Comparison of ENCODE assay signal across 14 cellular contexts in the genomic region with DNA sequence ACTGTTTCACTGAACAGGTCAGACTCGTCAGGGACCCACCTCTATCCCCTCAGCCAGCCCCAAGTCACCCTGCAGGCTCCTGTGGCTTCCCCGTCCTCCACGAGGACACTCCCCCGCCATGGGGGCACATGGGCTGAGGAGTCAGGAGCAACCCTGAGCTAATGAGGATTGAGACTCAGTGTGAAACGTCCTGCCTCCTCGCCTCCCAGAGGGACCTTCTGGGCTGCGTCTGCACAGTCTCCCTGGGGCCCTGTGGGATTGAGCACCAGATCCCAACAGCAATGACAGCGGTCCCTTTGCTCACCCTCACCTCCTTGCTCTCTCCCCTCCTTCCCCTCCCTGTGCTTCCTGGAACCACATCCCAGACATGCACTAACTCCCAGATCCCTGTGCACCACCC. TPM values are rescaled to one million over a fixed set of nuclear protein-coding genes. Genes with fewer than 3 reads are reported as not detected.
DNase-seq lines count a peak whose midpoint lies in the region; ATAC-seq, FAIRE-seq and TF ChIP-seq lines count a peak whose summit lies in the region.
"Had no signal": no experiment of that assay in that cellular context is flagged by ENCODE, and none has a peak within 500 bp of the region (broad histone marks: within the 10 kb centered on the region; RNA-seq: fewer than 3 reads in every experiment).

No MANE protein-coding gene starts in this region.

- H2BK5ac ChIP-seq in H1 (ENCODE audit: low read depth, low read length): peak overlapping the region; percentile 44; the same call in 1 of the 2 replicates

- H2BK20ac ChIP-seq in H1 (ENCODE audit: low read length): no peak overlapping the region

- no peaks in the 10 kb centered on the region for H3K36me3 Mint-ChIP-seq in neural crest cell (ENCODE audit: low read depth)
- H3K36me3 Mint-ChIP-seq: CD8-positive, alpha-beta memory T cell; IgD-negative memory B cell had no signal

- H3K4me1 ChIP-seq in H1 (replicated peaks in 1 of 4; ENCODE audit: control insufficient read depth in 3 of 4, insufficient read depth in 4 of 4, low read length in 3 of 4): peaks cover 0 to 4% (median 0%) of the 10 kb centered on the region in 4 experiments; a peak in 1 of 7 replicates
- H3K4me1 ChIP-seq: BE2C, Caco-2 had no signal

- TF ChIP-seq EP300 in H1 (IDR thresholded peaks at IDR 0.05; ENCODE audit: borderline replicate concordance in 1 of 2, low read depth in 2 of 2, low read length in 2 of 2): no peak

- H2BK12ac ChIP-seq in H1 (ENCODE audit: low read depth, low read length): 0 out of 2 replicates have a peak overlapping the region, but pooled peaks have one; percentile 27

- peak overlapping the region; percentile 72; the same call in 1 of the 2 replicates for H2AFZ ChIP-seq in H1 (ENCODE audit: low read length)

- H3K79me1 ChIP-seq in H1 (ENCODE audit: low read depth, low read length): no peaks in the 10 kb centered on the region

- peak; percentile 71 for DNase-seq in D341Med (ENCODE audit: low spot score)
- peak; percentile 30 for DNase-seq in NB4 (ENCODE audit: low read depth)
- DNase-seq in H1 (ENCODE audit: low read depth in 1 of 2, low spot score in 2 of 2): no peak
- DNase-seq in neural crest cell (ENCODE audit: low read depth, low spot score): no peak
- no peak for DNase-seq in foreskin fibroblast
- DNase-seq in stimulated activated CD4-positive, alpha-beta T cell treated with anti-CD3 and anti-CD28 coated beads, Interleukin-4, amount 100 ng/mL, for 1 hour: no peak
- no peak for DNase-seq in activated effector memory CD4-positive, alpha-beta T cell treated with Interleukin-2 at 50 U/mL for 16 hours
- DNase-seq: BE2C; Caco-2; CD8-positive, alpha-beta memory T cell; H9 had no signal

- H3K79me2 ChIP-seq in H1 (ENCODE audit: control insufficient read depth in 1 of 2, insufficient read depth in 2 of 2, low read length in 2 of 2): no peaks in the 10 kb centered on the region

- TF ChIP-seq RAD21 in H1 (IDR thresholded peaks at IDR 0.05 in 1 of 2, conservative IDR thresholded peaks at IDR 0.05 in 1 of 2; ENCODE audit: low read depth in 2 of 2, low read length in 2 of 2): no peak

- TF ChIP-seq CTCF in NB4 (IDR thresholded peaks at IDR 0.05; ENCODE audit: low read depth, low read length) (no peak), H1 (IDR thresholded peaks at IDR 0.05; ENCODE audit: control extremely low read depth in 1 of 3, insufficient read depth in 1 of 3, low read depth in 1 of 3, low read length in 3 of 3) (no peak), neural crest cell (conservative IDR thresholded peaks at IDR 0.05) (no peak), foreskin fibroblast (IDR thresholded peaks at IDR 0.05; ENCODE audit: low read depth, low read length) (no peak)

- 78% methylated on average over 8 of the region's 8 CpGs; no CpG with 5 or more reads in 1 of the 2 experiments for WGBS in H1 (ENCODE audit: extremely low coverage in 1 of 2, insufficient coverage in 1 of 2, insufficient read length in 1 of 2, insufficient replicate concordance in 2 of 2, low coverage in 1 of 2, low lambda C conversion rate in 2 of 2, missing lambda C conversion rate in 1 of 2), 2 experiments

- POLR2A ChIA-PET in H1 (lab: Charles Lee; ENCODE audit: partially characterized antibody): interaction anchor here (1.2 kb wide), 1 partner anchor 18 kb away, joined by 3 read pairs; no protein-coding TSS in a partner anchor

- H2AK5ac ChIP-seq in H1 (ENCODE audit: low read depth, low read length): no peak overlapping the region

- H3K4me1 Mint-ChIP-seq in neural crest cell: no peaks in the 10 kb centered on the region
- H3K4me1 Mint-ChIP-seq: CD8-positive, alpha-beta memory T cell had no signal

- H3K14ac ChIP-seq in H1 (ENCODE audit: insufficient read length): no peak overlapping the region

- no peaks in the 10 kb centered on the region for H3K27me3 ChIP-seq in H1 (replicated peaks in 1 of 4; ENCODE audit: control insufficient read depth in 3 of 4, extremely low read depth in 1 of 4, insufficient read depth in 3 of 4, low read length in 3 of 4)
- H3K27me3 ChIP-seq: BE2C had no signal

- no peak overlapping the region for H4K91ac ChIP-seq in H1 (replicated peaks; ENCODE audit: insufficient read length, low read length)

- H4K20me1 ChIP-seq in H1 (replicated peaks in 1 of 2; ENCODE audit: control insufficient read depth in 1 of 2, insufficient read depth in 2 of 2, low read length in 2 of 2): no peaks in the 10 kb centered on the region

- no peak overlapping the region; the same call in 1 of the 2 replicates for H3K18ac ChIP-seq in H1 (ENCODE audit: extremely low read depth, low read length)

- CTCF ChIA-PET in H1 (lab: Charles Lee; ENCODE audit: partially characterized antibody): no interaction called here

- H3K4me3 ChIP-seq in NB4 (ENCODE audit: low read depth, low read length): no peak overlapping the region
- H3K4me3 ChIP-seq in H1 (ENCODE audit: extremely low read depth in 1 of 4, insufficient read depth in 2 of 4, low read depth in 3 of 4, low read length in 4 of 4): no peak overlapping the region
- H3K4me3 ChIP-seq in foreskin fibroblast (ENCODE audit: low read depth in 1 of 2, low read length in 2 of 2): no peak overlapping the region

- TF ChIP-seq POLR2A in NB4 (IDR thresholded peaks at IDR 0.05; ENCODE audit: extremely low read depth, insufficient read length) (no peak), H1 (IDR thresholded peaks at IDR 0.05; ENCODE audit: control extremely low read depth in 1 of 2, low read depth in 2 of 2, low read length in 2 of 2) (no peak)

- H2BK120ac ChIP-seq in H1 (replicated peaks; ENCODE audit: low read depth, low read length): no peak overlapping the region

- no peaks in the 10 kb centered on the region for H3K9me3 ChIP-seq in H1 (ENCODE audit: insufficient read depth in 2 of 2, low read depth in 1 of 2, low read length in 1 of 2)
- H3K9me3 ChIP-seq: BE2C, Caco-2 had no signal

- no peak for ATAC-seq in esophagus mucosa

- peak overlapping the region; percentile 19 for H3K27ac Mint-ChIP-seq in neural crest cell (ENCODE audit: unreplicated experiment)
- H3K27ac Mint-ChIP-seq: CD8-positive, alpha-beta memory T cell; IgD-negative memory B cell had no signal

- H3K9me3 Mint-ChIP-seq in neural crest cell: no peaks in the 10 kb centered on the region
- H3K9me3 Mint-ChIP-seq: CD8-positive, alpha-beta memory T cell; H9; IgD-negative memory B cell had no signal

- H3K4ac ChIP-seq in H1 (replicated peaks; ENCODE audit: insufficient read length, low read depth, low read length): no peak overlapping the region

- H3K27ac ChIP-seq in H1 (ENCODE audit: low read depth, low read length): no peak overlapping the region

- H2BK15ac ChIP-seq in H1 (ENCODE audit: low read length): no peak overlapping the region

- H3K4me2 ChIP-seq in H1 (ENCODE audit: insufficient read depth in 1 of 2, low read depth in 2 of 2, low read length in 2 of 2): no peak overlapping the region

- no peak overlapping the region for H3K9ac ChIP-seq in H1 (replicated peaks in 1 of 4; ENCODE audit: extremely low read depth in 1 of 4, low read depth in 3 of 4, low read length in 3 of 4)

- no peak overlapping the region for H4K8ac ChIP-seq in H1 (ENCODE audit: extremely low read depth, insufficient read depth, low read length)

- H4K5ac ChIP-seq in H1 (ENCODE audit: insufficient read length, low read depth, low read length): no peak overlapping the region

- no peaks in the 10 kb centered on the region for H3K36me3 ChIP-seq in H1 (ENCODE audit: control insufficient read depth in 2 of 4, insufficient read depth in 4 of 4, low read length in 3 of 4)
- H3K36me3 ChIP-seq: BE2C had no signal

- H3K56ac ChIP-seq in H1 (replicated peaks; ENCODE audit: insufficient read length, low read depth, low read length): no peak overlapping the region

- FAIRE-seq in H1 (lab: Jason Lieb, UNC): no peak
- FAIRE-seq: A204.1 had no signal

- H3K4me3 Mint-ChIP-seq in neural crest cell: no peak overlapping the region
- H3K4me3 Mint-ChIP-seq: CD8-positive, alpha-beta memory T cell; H9 had no signal

- H3K23ac ChIP-seq in H1 (ENCODE audit: insufficient read length): no peak overlapping the region

- H3K23me2 ChIP-seq in H1 (ENCODE audit: low read depth, low read length): no peaks in the 10 kb centered on the region; the same call in 1 of the 2 replicates

- no peaks in the 10 kb centered on the region for H3K27me3 Mint-ChIP-seq in neural crest cell (ENCODE audit: low read depth)

TF ChIP-seq in H1, 55 proteins besides CTCF, POLR2A, EP300 and RAD21:
- TF ChIP-seq HDAC2 (IDR thresholded peaks at IDR 0.05; ENCODE audit: borderline replicate concordance in 1 of 2, low read depth in 2 of 2, low read length in 2 of 2) (no peak), BRCA1 (IDR thresholded peaks at IDR 0.05; ENCODE audit: low read depth, low read length) (no peak), YY1 (IDR thresholded peaks at IDR 0.05; ENCODE audit: low read depth, low read length) (no peak), EZH2 (IDR thresholded peaks at IDR 0.05; ENCODE audit: low read depth, low read length, severe bottlenecking) (no peak), TAF7 (optimal IDR thresholded peaks at IDR 0.05; ENCODE audit: borderline replicate concordance, low read depth, low read length) (no peak), SAP30 (IDR thresholded peaks at IDR 0.05; ENCODE audit: insufficient read depth, insufficient replicate concordance, low read length) (no peak)
TF ChIP-seq in H1: peak in this region for 0.

RNA-seq across cellular contexts. Expression of a gene that starts 18.9 kb away (rescaled TPM):
- 12.4 and 12.8 TPM in 2 replicates for total RNA-seq in H1 (2021; fragmentation: NEBNext Ultra II Directional; extraction: Animal tissue kit (Norgen Biotek cat#: 25700))
- polyA plus RNA-seq in H1 (2011; rRNA removed): 5.1 and 7.8 TPM in 2 replicates
- 7.7 TPM for polyA plus RNA-seq in H1 (2011; cell fraction: cytosol; rRNA removed)
- 4.5 TPM for polyA plus RNA-seq in H1 (2011; cell fraction: nucleus; rRNA removed)
- polyA plus RNA-seq in H1 (2012, experiment 1 of 2): 7.0 to 8.1 TPM (median 7.4 TPM) in 4 replicates
- polyA plus RNA-seq in H1 (2012, experiment 2 of 2): 8.2 TPM
- polyA plus RNA-seq in H1 (2013, experiment 1 of 2): 11.5 TPM
- polyA plus RNA-seq in H1 (2013, experiment 2 of 2): 11.5 TPM
- polyA minus RNA-seq in H1 (2011; rRNA and poly(A)+ RNA removed): 4.5 and 4.8 TPM in 2 replicates
- 5.8 TPM for polyA minus RNA-seq in H1 (2011; cell fraction: cytosol; rRNA and poly(A)+ RNA removed)
- 5.3 TPM for polyA minus RNA-seq in H1 (2011; cell fraction: nucleus; rRNA and poly(A)+ RNA removed)
- 13.3 and 13.5 TPM in 2 replicates for total RNA-seq in neural crest cell
- total RNA-seq in esophagus mucosa: 3.6 TPM

Comparison
In these comparisons a context has a peak if more than half of its experiments do, and no peak if none do; other contexts are left out.
1. DNase-seq: peak in D341Med (single experiment) and NB4 (single experiment); none in H1 (0 of 2), neural crest cell (single experiment), foreskin fibroblast (0 of 2), stimulated activated CD4-positive, alpha-beta T cell treated with anti-CD3 and anti-CD28 coated beads, Interleukin-4, amount 100 ng/mL, for 1 hour (single experiment) and activated effector memory CD4-positive, alpha-beta T cell treated with Interleukin-2 at 50 U/mL for 16 hours (single experiment).